ENCODE assay signal across 16 cellular contexts in the genomic region with DNA sequence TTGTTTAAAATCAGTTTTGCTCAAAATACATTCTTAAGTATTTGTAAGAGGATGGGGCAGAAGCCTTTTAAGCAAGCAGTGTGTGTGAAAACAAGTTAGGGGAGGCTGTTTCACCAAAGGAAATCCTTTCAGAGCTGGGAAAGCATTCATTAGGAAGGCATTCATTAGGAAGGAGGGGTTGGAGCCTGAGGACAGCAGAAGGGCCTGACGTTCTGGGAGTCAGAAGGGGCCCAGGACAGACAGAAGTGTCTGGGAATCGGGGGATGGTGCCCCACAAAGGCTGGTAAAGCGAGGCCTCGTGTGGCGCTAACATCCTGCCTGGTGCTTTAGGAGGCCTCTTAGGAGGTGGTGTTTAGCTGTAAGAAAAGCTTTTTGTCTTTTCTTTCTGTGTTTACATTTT.
DNase-seq lines count a peak whose midpoint lies in the region; ATAC-seq and TF ChIP-seq lines count a peak whose summit lies in the region.
"Had no signal": no experiment of that assay in that cellular context is flagged by ENCODE, and none has a peak within 500 bp of the region (broad histone marks: within the 10 kb centered on the region; RNA-seq: fewer than 3 reads in every experiment).

No MANE protein-coding gene starts in this region.

- WGBS in esophagus muscularis mucosa: 78% methylated on average over 5 of the region's 5 CpGs
- WGBS in mesodermal cell (ENCODE audit: insufficient coverage in 2 of 2), 2 experiments: 62 to 79% methylated on average over 4 to 5 of the region's 5 CpGs
- WGBS in transverse colon (ENCODE audit: low coverage in 1 of 2), 2 donors: 63 to 71% methylated on average over 2 to 5 of the region's 5 CpGs

- in situ Hi-C loops in transverse colon (cut with MboI; ENCODE audit: low pct_ligation_motif_present in 1 of 4, low pct_unique_long_range_greater_than_20kb in 1 of 4, low sequenced_read_pairs in 3 of 4): no loop called here

- DNase-seq in NT2/D1 (ENCODE audit: low read depth, low spot score): peak; percentile 59
- DNase-seq in esophagus muscularis mucosa (ENCODE audit: extremely low spot score): no peak
- DNase-seq in transverse colon: no peak
- no peak for DNase-seq in BE2C
- DNase-seq in retina: no peak
- DNase-seq: activated CD4-positive, alpha-beta T cell treated with anti-CD3 and anti-CD28 coated beads, Interleukin-2, amount 50 U/mL, for 1 hour; activated T-cell treated with anti-CD3 and anti-CD28 coated beads, Interleukin-2, amount 50 U/mL, for 48 hours; adrenal gland; DMS79; MV-4-11; NCI-H2107; NCI-H82 had no signal

- H3K9me3 ChIP-seq in NT2/D1 (ENCODE audit: insufficient read depth, low read length) (peaks cover 16% of the 10 kb centered on the region), esophagus muscularis mucosa (no peaks in the 10 kb centered on the region), mesodermal cell (ENCODE audit: control insufficient read depth, low read length) (peaks cover 15% of the 10 kb centered on the region), transverse colon (no peaks in the 10 kb centered on the region), BE2C (no peaks in the 10 kb centered on the region)
- H3K9me3 ChIP-seq: adrenal gland had no signal

- H3K36me3 ChIP-seq in NT2/D1 (ENCODE audit: insufficient read depth, insufficient read length, low read length): no peaks in the 10 kb centered on the region
- no peaks in the 10 kb centered on the region for H3K36me3 ChIP-seq in esophagus muscularis mucosa
- H3K36me3 ChIP-seq in mesodermal cell (ENCODE audit: control insufficient read depth, insufficient read depth, low read length): no peaks in the 10 kb centered on the region
- H3K36me3 ChIP-seq in transverse colon: no peaks in the 10 kb centered on the region
- H3K36me3 ChIP-seq in BE2C: no peaks in the 10 kb centered on the region
- H3K36me3 ChIP-seq: adrenal gland had no signal

- H3K4me3 ChIP-seq in NT2/D1 (ENCODE audit: insufficient read length, low read depth) (no peak overlapping the region), esophagus muscularis mucosa (no peak overlapping the region), mesodermal cell (ENCODE audit: extremely low read depth, insufficient read depth, low read length, poor library complexity, severe bottlenecking) (no peak overlapping the region), transverse colon (no peak overlapping the region), BE2C (ENCODE audit: low read depth, low read length) (no peak overlapping the region)
- H3K4me3 ChIP-seq: adrenal gland; BLaER1 treated with 17β-estradiol and CSF1 and Interleukin-3, amounts not matched to agents 10 nM and 100 nM had no signal

- intact Hi-C loops in esophagus muscularis mucosa (cut with DNase I): no loop called here
- intact Hi-C loops in transverse colon (cut with DNase I; ENCODE audit: low total_unique reads): no loop called here

- H3K4me1 ChIP-seq in NT2/D1 (ENCODE audit: insufficient read depth, insufficient read length): peaks cover 4% of the 10 kb centered on the region
- peaks cover 0 to 8% (median 3%) of the 10 kb centered on the region in 4 donors for H3K4me1 ChIP-seq in esophagus muscularis mucosa
- H3K4me1 ChIP-seq in mesodermal cell (ENCODE audit: control insufficient read depth, insufficient read depth, low read length, poor library complexity, severe bottlenecking): peaks cover 26% of the 10 kb centered on the region
- no peaks in the 10 kb centered on the region for H3K4me1 ChIP-seq in transverse colon
- H3K4me1 ChIP-seq in BE2C: no peaks in the 10 kb centered on the region
- H3K4me1 ChIP-seq: adrenal gland had no signal

- TF ChIP-seq POLR2A in esophagus muscularis mucosa (IDR thresholded peaks at IDR 0.05; ENCODE audit: low read depth) (no peak), transverse colon (IDR thresholded peaks at IDR 0.05) (no peak)

- H3K27ac ChIP-seq in esophagus muscularis mucosa (replicated peaks in 1 of 4): peak overlapping the region; percentile 39 to 63 (median 48)
- peak overlapping the region; percentile 97 for H3K27ac ChIP-seq in mesodermal cell (ENCODE audit: low read depth, low read length, severe bottlenecking)
- H3K27ac ChIP-seq in transverse colon: peak overlapping the region in 3 of 4 donors; percentile 8 to 26 (median 21)
- H3K27ac ChIP-seq: BLaER1 treated with 17β-estradiol and CSF1 and Interleukin-3, amounts not matched to agents 10 nM and 100 nM had no signal

- H3K9ac ChIP-seq in NT2/D1 (ENCODE audit: insufficient read length, low read depth): no peak overlapping the region
- H3K9ac ChIP-seq: BLaER1 treated with 17β-estradiol and CSF1 and Interleukin-3, amounts not matched to agents 10 nM and 100 nM had no signal

- TF ChIP-seq EP300 in esophagus muscularis mucosa (IDR thresholded peaks at IDR 0.05) (no peak), transverse colon (IDR thresholded peaks at IDR 0.05; ENCODE audit: low read depth) (no peak)

- ATAC-seq in HG03565 (IDR thresholded peaks at IDR 0.05; ENCODE audit: unreplicated experiment) (no peak), esophagus mucosa (no peak)

- no peak for TF ChIP-seq CTCF in esophagus muscularis mucosa (IDR thresholded peaks at IDR 0.05)
- no peak for TF ChIP-seq CTCF in transverse colon (IDR thresholded peaks at IDR 0.05)
- no peak for TF ChIP-seq CTCF in BE2C (IDR thresholded peaks at IDR 0.05; ENCODE audit: low read depth, low read length)

- H3K27me3 ChIP-seq in NT2/D1 (ENCODE audit: insufficient read depth, insufficient read length) (no peaks in the 10 kb centered on the region), esophagus muscularis mucosa (no peaks in the 10 kb centered on the region), transverse colon (no peaks in the 10 kb centered on the region), BE2C (no peaks in the 10 kb centered on the region)
- H3K27me3 ChIP-seq: adrenal gland; BLaER1 treated with 17β-estradiol and CSF1 and Interleukin-3, amounts not matched to agents 10 nM and 100 nM had no signal

Comparison
In these comparisons a context has a peak if more than half of its experiments do, and no peak if none do; other contexts are left out.
1. H3K27ac ChIP-seq: peak in every context shown above with its lines; median percentile 97 in mesodermal cell; 48 in esophagus muscularis mucosa; 21 in transverse colon.